ENCODE assay signal across 8 cellular contexts in genomic region chr4:186161138-186161537, GRCh38. TPM values are rescaled to one million over a fixed set of nuclear protein-coding genes. Genes with fewer than 3 reads are reported as not detected.
DNase-seq lines count a peak whose midpoint lies in the region; ATAC-seq and TF ChIP-seq lines count a peak whose summit lies in the region.

No MANE protein-coding gene starts in this region.

- TF ChIP-seq CTCF in SU-DHL-6 (IDR thresholded peaks at IDR 0.05; ENCODE audit: insufficient read depth, low read length, poor library complexity, severe bottlenecking) (no peak), upper lobe of left lung (IDR thresholded peaks at IDR 0.05) (no peak)

- ATAC-seq in HG03025 (IDR thresholded peaks at IDR 0.05; ENCODE audit: low FRiP score, unreplicated experiment) (peak; percentile 99), upper lobe of left lung (ENCODE audit: low FRiP score in 2 of 2) (no peak)

- no peak for TF ChIP-seq EP300 in upper lobe of left lung (IDR thresholded peaks at IDR 0.05)

- H3K9me3 ChIP-seq in SU-DHL-6 (ENCODE audit: insufficient read depth, low read length) (no peaks in the 10 kb centered on the region), upper lobe of left lung (no peaks in the 10 kb centered on the region)

- H3K9me2 ChIP-seq in SU-DHL-6 (replicated peaks; ENCODE audit: insufficient read depth, low read length), result no peaks in the 10 kb centered on the region

- H3K27ac ChIP-seq in SU-DHL-6 (ENCODE audit: low read depth, low read length), result peak overlapping the region; percentile 51
- no peak overlapping the region for H3K27ac ChIP-seq in upper lobe of left lung

- H3K4me1 ChIP-seq in upper lobe of left lung, result no peaks in the 10 kb centered on the region

- TF ChIP-seq POLR2A in GM19099 (IDR thresholded peaks at IDR 0.05; ENCODE audit: extremely low read depth, insufficient read length, low read depth) (peak; percentile 48), upper lobe of left lung (IDR thresholded peaks at IDR 0.05) (no peak)

- H3F3A ChIP-seq in SU-DHL-6 (ENCODE audit: insufficient read depth), result 0 out of 2 replicates have a peak, but pooled peaks cover 6% of the 10 kb centered on the region

- H3K9ac ChIP-seq in SU-DHL-6 (ENCODE audit: low read length), result 0 out of 2 replicates have a peak overlapping the region, but pooled peaks have one; percentile 27

- DNase-seq in DMS153 (lab: John Stamatoyannopoulos, UW), result peak; percentile 43
- no peak for DNase-seq in SW 1271 (lab: John Stamatoyannopoulos, UW)
- DNase-seq in posterior vena cava (ENCODE audit: low spot score), result no peak
- DNase-seq in AG08395 (ENCODE audit: low spot score), result no peak
- DNase-seq in upper lobe of left lung, result no peak

- H3K36me3 ChIP-seq in SU-DHL-6 (ENCODE audit: low read length) (no peaks in the 10 kb centered on the region), upper lobe of left lung (peaks cover 0 to 33% (median 18%) of the 10 kb centered on the region in 4 donors)

- H3K4me2 ChIP-seq in SU-DHL-6 (ENCODE audit: low read depth, low read length, poor library complexity, severe bottlenecking), result peak overlapping the region; percentile 47

- intact Hi-C loops in posterior vena cava (cut with DNase I), result no loop called here

- no peak overlapping the region for H2AFZ ChIP-seq in SU-DHL-6 (ENCODE audit: low read depth, low read length, severe bottlenecking)

- WGBS in upper lobe of left lung, 2 donors, result 79 to 82% methylated on average over 6 of the region's 6 CpGs

- H3K4me3 ChIP-seq in SU-DHL-6 (ENCODE audit: insufficient read depth, low read length, poor library complexity, severe bottlenecking) (peak overlapping the region; percentile 10), upper lobe of left lung (no peak overlapping the region)

- no peaks in the 10 kb centered on the region for H3K79me2 ChIP-seq in SU-DHL-6 (ENCODE audit: insufficient read depth, low read length)

- H3K27me3 ChIP-seq in SU-DHL-6 (ENCODE audit: low read length) (no peaks in the 10 kb centered on the region), upper lobe of left lung (no peaks in the 10 kb centered on the region)

- H4K20me1 ChIP-seq in SU-DHL-6 (ENCODE audit: low read depth, low read length), result no peaks in the 10 kb centered on the region

RNA-seq across cellular contexts. Expression of gene CYP4V2, which starts 30.2 kb away (rescaled TPM):
- 10 to 100 TPM; 23.0 to 27.0 TPM for total RNA-seq in posterior vena cava
- 10 to 100 TPM; 30.7 to 44.7 (median 33.1) TPM for total RNA-seq in upper lobe of left lung

RNA-seq across cellular contexts. Expression of gene FAM149A, which starts 56.6 kb away (rescaled TPM):
- 10 to 100 TPM; 10.1 to 16.5 TPM for total RNA-seq in posterior vena cava
- 10 to 100 TPM; 11.0 to 43.5 (median 19.2) TPM for total RNA-seq in upper lobe of left lung
